In genomic region chr5:180289966-180290365, GRCh38 we compare ENCODE assay signal across 14 cellular contexts. TPM values are rescaled to one million over a fixed set of nuclear protein-coding genes. Genes with fewer than 3 reads are reported as not detected.
DNase-seq lines count a peak whose midpoint lies in the region; ATAC-seq and TF ChIP-seq lines count a peak whose summit lies in the region.
"Had no signal": no experiment of that assay in that cellular context is flagged by ENCODE, and none has a peak within 500 bp of the region (broad histone marks: within the 10 kb centered on the region; RNA-seq: fewer than 3 reads in every experiment).

No MANE protein-coding gene starts in this region.

- peaks cover 28% of the 10 kb centered on the region for H3K36me3 Mint-ChIP-seq in activated CD4-positive, alpha-beta T cell treated with anti-CD3 and anti-CD28 coated beads, Interleukin-2, amount 10 ng/mL, durations not matched to agents 24 days and 14 days (ENCODE audit: low read depth)
- H3K36me3 Mint-ChIP-seq in endodermal cell (ENCODE audit: low read depth) = peaks cover 34% of the 10 kb centered on the region
- H3K36me3 Mint-ChIP-seq in progenitor cell of endocrine pancreas (ENCODE audit: insufficient read depth) = peaks cover 14% of the 10 kb centered on the region

- POLR2A ChIA-PET in OCI-LY7 (lab: Charles Lee) = interaction anchor here (0.8 to 1.2 kb wide), 3 partner anchors 9 to 21 kb away, joined by 3 to 4 read pairs (median 4); no protein-coding TSS in a partner anchor

- intact Hi-C loops in activated CD4-positive, alpha-beta T cell treated with anti-CD3 and anti-CD28 coated beads, Interleukin-2, amount 10 ng/mL, durations not matched to agents 24 days and 14 days (cut with micrococcal nuclease) = loop anchor here (5.0 kb wide), 2 partner anchors 83 to 668 kb away; partner anchors contain the start of genes HNRNPH1 and RASGEF1C
- intact Hi-C loops in OCI-LY7 (cut with micrococcal nuclease; ENCODE audit: unreplicated experiment) = loop anchor here (5.0 kb wide), 1 partner anchor 383 kb away; the partner anchor contains the start of gene TBC1D9B

- H3K4me3 ChIP-seq in OCI-LY7 (ENCODE audit: low read depth, low read length, poor library complexity, severe bottlenecking) = no peak overlapping the region
- peak overlapping the region; percentile 86 for H3K4me3 ChIP-seq in endodermal cell (ENCODE audit: low read length)
- H3K4me3 ChIP-seq: tibial nerve had no signal

- DNase-seq in activated CD4-positive, alpha-beta T cell treated with anti-CD3 and anti-CD28 coated beads, Interleukin-2, amount 10 ng/mL, durations not matched to agents 24 days and 14 days = no peak
- no peak for DNase-seq in activated CD4-positive, alpha-beta T cell treated with anti-CD3 and anti-CD28 coated beads, Interleukin-2, amount 50 U/mL, for 48 hours
- DNase-seq in OCI-LY7 (ENCODE audit: low spot score) (no peak), endodermal cell (no peak), progenitor cell of endocrine pancreas (ENCODE audit: low spot score, unreplicated experiment) (no peak)
- DNase-seq: activated CD8-positive, alpha-beta memory T cell treated with anti-CD3 and anti-CD28 coated beads, Interleukin-2, amount 10 ng/mL, durations not matched to agents 7 days and 5 days; amniotic stem cell; MV-4-11; stimulated activated CD4-positive, alpha-beta T cell treated with anti-CD3 and anti-CD28 coated beads, Interleukin-12 subunit alpha, Interleukin-12 subunit beta, amount 100 ng/mL, for 4 hours had no signal

- ATAC-seq in HG02938 (IDR thresholded peaks at IDR 0.05; ENCODE audit: unreplicated experiment) = no peak
- ATAC-seq in GM18907 (IDR thresholded peaks at IDR 0.05; ENCODE audit: unreplicated experiment) = no peak
- ATAC-seq in GM18861 (IDR thresholded peaks at IDR 0.05; ENCODE audit: unreplicated experiment) = no peak
- ATAC-seq: activated CD8-positive, alpha-beta memory T cell treated with anti-CD3 and anti-CD28 coated beads, Interleukin-2, amount 10 ng/mL, durations not matched to agents 7 days and 5 days had no signal

- H2AFZ ChIP-seq in OCI-LY7 (ENCODE audit: low read length) = no peak overlapping the region

- H3K79me2 ChIP-seq in OCI-LY7 (ENCODE audit: insufficient read depth, low read depth, low read length) = peaks cover 35% of the 10 kb centered on the region

- peak overlapping the region; percentile 96 for H3K4me2 ChIP-seq in OCI-LY7 (ENCODE audit: low read length)

- peaks cover 30% of the 10 kb centered on the region for H3K4me1 ChIP-seq in OCI-LY7 (ENCODE audit: insufficient read depth, low read length, poor library complexity, severe bottlenecking)
- H3K4me1 ChIP-seq in endodermal cell (ENCODE audit: control insufficient read depth, insufficient read depth, low read length) = no peaks in the 10 kb centered on the region

- no peak for TF ChIP-seq CTCF in OCI-LY7 (conservative IDR thresholded peaks at IDR 0.05; ENCODE audit: low read length)
- no peak for TF ChIP-seq CTCF in endodermal cell (conservative IDR thresholded peaks at IDR 0.05)
- TF ChIP-seq CTCF in progenitor cell of endocrine pancreas (IDR thresholded peaks at IDR 0.05; ENCODE audit: unreplicated experiment) = no peak

- no peak overlapping the region for H3K9ac ChIP-seq in endodermal cell (ENCODE audit: extremely low read depth, low read length, poor library complexity, severe bottlenecking)

- H3K4me3 Mint-ChIP-seq in activated CD4-positive, alpha-beta T cell treated with anti-CD3 and anti-CD28 coated beads, Interleukin-2, amount 10 ng/mL, durations not matched to agents 24 days and 14 days = peak overlapping the region; percentile 91
- H3K4me3 Mint-ChIP-seq in endodermal cell = peak overlapping the region; percentile 87
- peak overlapping the region; percentile 82 for H3K4me3 Mint-ChIP-seq in progenitor cell of endocrine pancreas (ENCODE audit: low read depth)

- CTCF ChIA-PET in OCI-LY7 (lab: Charles Lee; ENCODE audit: unreplicated experiment) = no interaction called here

- H3K27ac Mint-ChIP-seq in activated CD4-positive, alpha-beta T cell treated with anti-CD3 and anti-CD28 coated beads, Interleukin-2, amount 10 ng/mL, durations not matched to agents 24 days and 14 days = no peak overlapping the region
- H3K27ac Mint-ChIP-seq in endodermal cell (no peak overlapping the region), progenitor cell of endocrine pancreas (peak overlapping the region; percentile 86)

- H3K27me3 ChIP-seq in endodermal cell (ENCODE audit: control insufficient read depth, insufficient read depth, low read length, poor library complexity, severe bottlenecking) = no peaks in the 10 kb centered on the region
- H3K27me3 ChIP-seq: tibial nerve had no signal

- BruUV-seq in OCI-LY7 (replicated peaks; lab: Mats Ljungman, UMichigan) = no TSS peak

- H3K9me3 Mint-ChIP-seq in activated CD4-positive, alpha-beta T cell treated with anti-CD3 and anti-CD28 coated beads, Interleukin-2, amount 10 ng/mL, durations not matched to agents 24 days and 14 days = no peaks in the 10 kb centered on the region
- no peaks in the 10 kb centered on the region for H3K9me3 Mint-ChIP-seq in endodermal cell
- no peaks in the 10 kb centered on the region for H3K9me3 Mint-ChIP-seq in progenitor cell of endocrine pancreas (ENCODE audit: low read depth)

- WGBS in endodermal cell (ENCODE audit: insufficient coverage in 1 of 2, insufficient read length in 1 of 2), 2 experiments = 86 to 97% methylated on average over 5 of the region's 5 CpGs

- H3K27me3 Mint-ChIP-seq in activated CD4-positive, alpha-beta T cell treated with anti-CD3 and anti-CD28 coated beads, Interleukin-2, amount 10 ng/mL, durations not matched to agents 24 days and 14 days = no peaks in the 10 kb centered on the region
- H3K27me3 Mint-ChIP-seq in endodermal cell (ENCODE audit: insufficient read depth) (no peaks in the 10 kb centered on the region), progenitor cell of endocrine pancreas (no peaks in the 10 kb centered on the region)
- H3K27me3 Mint-ChIP-seq: activated CD8-positive, alpha-beta memory T cell treated with anti-CD3 and anti-CD28 coated beads, Interleukin-2, amount 10 ng/mL, durations not matched to agents 7 days and 5 days had no signal

- H3K36me3 ChIP-seq in OCI-LY7 (ENCODE audit: insufficient read depth, low read length) (peaks cover 37% of the 10 kb centered on the region), endodermal cell (ENCODE audit: control insufficient read depth, insufficient read depth, low read length) (peaks cover 27% of the 10 kb centered on the region)

- H3K9me3 ChIP-seq in OCI-LY7 (ENCODE audit: low read length) (no peaks in the 10 kb centered on the region), endodermal cell (ENCODE audit: control insufficient read depth, low read length) (peaks cover 8% of the 10 kb centered on the region)
- H3K9me3 ChIP-seq: tibial nerve had no signal

- peaks cover 28% of the 10 kb centered on the region for H3K4me1 Mint-ChIP-seq in activated CD4-positive, alpha-beta T cell treated with anti-CD3 and anti-CD28 coated beads, Interleukin-2, amount 10 ng/mL, durations not matched to agents 24 days and 14 days
- H3K4me1 Mint-ChIP-seq in endodermal cell = peaks cover 44% of the 10 kb centered on the region
- peaks cover 46% of the 10 kb centered on the region for H3K4me1 Mint-ChIP-seq in progenitor cell of endocrine pancreas (ENCODE audit: low read depth)

- no peaks in the 10 kb centered on the region for H3K9me2 ChIP-seq in OCI-LY7 (ENCODE audit: insufficient read depth, low read length)

- H4K20me1 ChIP-seq in OCI-LY7 (ENCODE audit: insufficient read depth, low read length) = peaks cover 19% of the 10 kb centered on the region; the same call in 1 of the 2 replicates

- H3K27ac ChIP-seq in OCI-LY7 (ENCODE audit: low read depth, low read length, poor library complexity, severe bottlenecking) (no peak overlapping the region), endodermal cell (ENCODE audit: low read depth, low read length) (no peak overlapping the region)
- H3K27ac ChIP-seq: GM23248, tibial nerve had no signal

RNA-seq across cellular contexts. Expression of gene MAPK9, which starts 1.9 kb away (rescaled TPM):
- total RNA-seq in activated CD4-positive, alpha-beta T cell treated with anti-CD3 and anti-CD28 coated beads, Interleukin-2, amount 10 ng/mL, durations not matched to agents 24 days and 14 days = 44.5 and 45.0 TPM in 2 replicates
- 19.9 and 21.8 TPM in 2 replicates for total RNA-seq in OCI-LY7 (2014; rRNA removed; shearing (Covaris generic))
- 42.1 and 45.7 TPM in 2 replicates for total RNA-seq in OCI-LY7 (2022)
- total RNA-seq in endodermal cell = 10 to 100 TPM; 45.6 to 51.8 TPM
- polyA plus RNA-seq in endodermal cell (2013, experiment 1 of 2) = 27.7 TPM
- 26.4 TPM for polyA plus RNA-seq in endodermal cell (2013, experiment 2 of 2)
- 47.6 and 51.2 TPM in 2 replicates for total RNA-seq in progenitor cell of endocrine pancreas
